In genomic region chr18:63366991-63367240, GRCh38 we compare ENCODE assay signal across 8 cellular contexts. TPM values are rescaled to one million over a fixed set of nuclear protein-coding genes. Genes with fewer than 3 reads are reported as not detected.
DNase-seq lines count a peak whose midpoint lies in the region; ATAC-seq and TF ChIP-seq lines count a peak whose summit lies in the region.

TSS of gene KDSR (minus strand) at chr18:63367206. CDS start at chr18:63367118, 88 bp downstream.

- H3K27me3 ChIP-seq in IMR-90 (ENCODE audit: control insufficient read depth, insufficient read depth, low read length): no peaks in the 10 kb centered on the region
- no peaks in the 10 kb centered on the region for H3K27me3 ChIP-seq in ascending aorta
- no peaks in the 10 kb centered on the region; the same call in 1 of the 2 replicates for H3K27me3 ChIP-seq in iPS-20b (ENCODE audit: insufficient read depth, low read length)

- TF ChIP-seq CTCF in IMR-90 (conservative IDR thresholded peaks at IDR 0.05; ENCODE audit: low read depth, low read length) (no peak), ascending aorta (IDR thresholded peaks at IDR 0.05) (no peak)

- POLR2A ChIA-PET in IMR-90 (lab: Charles Lee; ENCODE audit: unreplicated experiment): interaction anchor here (0.5 kb wide), 1 partner anchor 668 kb away, joined by 5 read pairs; no protein-coding TSS in a partner anchor

- peak within 1 kb of the TSS; percentile 93 to 96 for H3K4me3 Mint-ChIP-seq in stimulated activated naive B cell treated with anti-CD40 and anti-IgM and Interleukin-4, amounts not matched to agents 10 μg/mL and 1 μg/mL and 100 μg/mL, for 72 hours

- H3K27ac ChIP-seq in IMR-90 (ENCODE audit: insufficient read depth, low read length) (peak within 1 kb of the TSS; percentile 94), ascending aorta (peak within 1 kb of the TSS; percentile 98), iPS-20b (ENCODE audit: low read length) (no peak within 1 kb of the TSS)

- peak within 1 kb of the TSS; percentile 83 for H3K56ac ChIP-seq in IMR-90 (ENCODE audit: extremely low read depth, insufficient read depth, low read length)

- H3K4me1 Mint-ChIP-seq in stimulated activated naive B cell treated with anti-CD40 and anti-IgM and Interleukin-4, amounts not matched to agents 10 μg/mL and 1 μg/mL and 100 μg/mL, for 72 hours: peaks cover 10 to 24% of the 10 kb centered on the region in 2 donors

- intact Hi-C loops in IMR-90 (cut with micrococcal nuclease): loop anchor here (1.0 kb wide), 2 partner anchors 31 to 55 kb away; partner anchors contain the start of gene VPS4B
- intact Hi-C loops in ascending aorta (cut with DNase I): loop anchor here (1.0 to 5.0 kb wide), 7 partner anchors 46 to 844 kb away; partner anchors contain the start of genes PHLPP1, SERPINB8, VPS4B and ZCCHC2

- peak within 1 kb of the TSS; percentile 87 for H3K14ac ChIP-seq in IMR-90 (replicated peaks; ENCODE audit: low read depth, low read length)

- CTCF ChIA-PET in IMR-90 (lab: Yijun Ruan, JAX): interaction anchor here (0.5 to 0.9 kb wide), 2 partner anchors 14 to 53 kb away, joined by 3 to 4 read pairs; no protein-coding TSS in a partner anchor

- H3K9ac ChIP-seq in IMR-90 (ENCODE audit: low read depth, low read length) (peak within 1 kb of the TSS; percentile 83), iPS-20b (ENCODE audit: low read depth, low read length) (peak within 1 kb of the TSS; percentile 64)

- in situ Hi-C loops in IMR-90 (cut with MboI; ENCODE audit: low sequenced_read_pairs): no loop called here

- WGBS in IMR-90 (ENCODE audit: extremely low coverage in 2 of 2, insufficient read length in 1 of 2), 2 experiments: 0% methylated on average over 21 of the region's 27 CpGs; no CpG with 5 or more reads in 1 of the 2 experiments

- H4K5ac ChIP-seq in IMR-90 (ENCODE audit: low read depth, low read length): peak within 1 kb of the TSS; percentile 58; the same call in 1 of the 2 replicates

- H3K36me3 ChIP-seq in IMR-90 (ENCODE audit: control insufficient read depth, insufficient read depth, low read length) (peaks cover 4% of the 10 kb centered on the region), ascending aorta (peaks cover 10 to 11% of the 10 kb centered on the region in 2 donors), iPS-20b (ENCODE audit: insufficient read depth, low read depth, low read length) (peaks cover 10% of the 10 kb centered on the region)

- no peak for ATAC-seq in IMR-90 (ENCODE audit: low read depth)
- ATAC-seq in stimulated activated naive B cell treated with anti-CD40 and anti-IgM and Interleukin-4, amounts not matched to agents 10 μg/mL and 1 μg/mL and 100 μg/mL, for 72 hours (replicated peaks): no peak

- H3K4me3 ChIP-seq in IMR-90 (ENCODE audit: insufficient read depth, low read depth, low read length) (peak within 1 kb of the TSS; percentile 88), ascending aorta (peak within 1 kb of the TSS; percentile 87 to 92), iPS-20b (ENCODE audit: low read length) (peak within 1 kb of the TSS; percentile 85)

- no TSS peak for BruUV-seq in IMR-90 (replicated peaks; lab: Mats Ljungman, UMichigan)

- H3K36me3 Mint-ChIP-seq in stimulated activated naive B cell treated with anti-CD40 and anti-IgM and Interleukin-4, amounts not matched to agents 10 μg/mL and 1 μg/mL and 100 μg/mL, for 72 hours: peaks cover 4 to 18% of the 10 kb centered on the region in 2 donors

- peak within 1 kb of the TSS; percentile 90 for H2BK5ac ChIP-seq in IMR-90 (ENCODE audit: low read depth, low read length, poor library complexity, severe bottlenecking)

- peak within 1 kb of the TSS; percentile 40; the same call in 1 of the 2 replicates for H2BK20ac ChIP-seq in IMR-90 (ENCODE audit: low read depth, low read length)

- peaks cover 8 to 35% of the 10 kb centered on the region in 2 experiments for H3K79me1 ChIP-seq in IMR-90 (ENCODE audit: low read depth in 1 of 2, low read length in 2 of 2)

- H3K4ac ChIP-seq in IMR-90 (ENCODE audit: low read depth, low read length): peak within 1 kb of the TSS; percentile 91

- H4K8ac ChIP-seq in IMR-90 (ENCODE audit: low read depth in 2 of 2, low read length in 2 of 2): peak within 1 kb of the TSS; percentile 75 to 91

- H4K91ac ChIP-seq in IMR-90 (ENCODE audit: insufficient read depth, low read depth, low read length): peak within 1 kb of the TSS; percentile 79

- TF ChIP-seq POLR2A in IMR-90 (IDR thresholded peaks at IDR 0.05; ENCODE audit: low read depth, low read length): no peak

- 0 out of 2 replicates have a peak, but pooled peaks cover 3% of the 10 kb centered on the region for H3K4me1 ChIP-seq in IMR-90 (ENCODE audit: control insufficient read depth, insufficient read depth, low read length)
- peaks cover 2 to 19% of the 10 kb centered on the region in 2 donors for H3K4me1 ChIP-seq in ascending aorta
- peaks cover 3% of the 10 kb centered on the region; the same call in 1 of the 2 replicates for H3K4me1 ChIP-seq in iPS-20b (ENCODE audit: insufficient read depth, low read length)

- no peaks in the 10 kb centered on the region for H3K27me3 Mint-ChIP-seq in stimulated activated naive B cell treated with anti-CD40 and anti-IgM and Interleukin-4, amounts not matched to agents 10 μg/mL and 1 μg/mL and 100 μg/mL, for 72 hours

- H3K27ac Mint-ChIP-seq in stimulated activated naive B cell treated with anti-CD40 and anti-IgM and Interleukin-4, amounts not matched to agents 10 μg/mL and 1 μg/mL and 100 μg/mL, for 72 hours: peak within 1 kb of the TSS; percentile 92

- peak within 1 kb of the TSS; percentile 99 for H3K23ac ChIP-seq in IMR-90 (ENCODE audit: low read depth, low read length)

- peaks cover 16% of the 10 kb centered on the region for H4K20me1 ChIP-seq in IMR-90 (ENCODE audit: insufficient read depth, low read length)

- H3K18ac ChIP-seq in IMR-90 (ENCODE audit: low read depth, low read length): peak within 1 kb of the TSS; percentile 45

- dilution Hi-C loops in IMR-90 (cut with HindIII; ENCODE audit: low sequenced_read_pairs, unreplicated experiment): no loop called here

- DNase-seq in IMR-90: no peak
- DNase-seq in ascending aorta (ENCODE audit: low spot score in 2 of 2): no peak
- no peak for DNase-seq in stimulated activated naive B cell treated with anti-CD40 and anti-IgM and Interleukin-4, amounts not matched to agents 10 μg/mL and 1 μg/mL and 100 μg/mL, for 72 hours
- no peak for DNase-seq in cortex of kidney (lab: John Stamatoyannopoulos, UW)
- DNase-seq in NAMALWA (ENCODE audit: low spot score): no peak
- no peak for DNase-seq in Kasumi-1 (lab: John Stamatoyannopoulos, UW)
- no peak for DNase-seq in NK-92 (lab: John Stamatoyannopoulos, UW; ENCODE audit: unreplicated experiment)

- peak within 1 kb of the TSS; percentile 84 for H3K4me2 ChIP-seq in IMR-90 (ENCODE audit: low read depth, low read length)

- peak within 1 kb of the TSS; percentile 87 for H2BK120ac ChIP-seq in IMR-90 (ENCODE audit: low read depth, low read length)

- H3K9me3 Mint-ChIP-seq in stimulated activated naive B cell treated with anti-CD40 and anti-IgM and Interleukin-4, amounts not matched to agents 10 μg/mL and 1 μg/mL and 100 μg/mL, for 72 hours: peaks cover 0 to 8% of the 10 kb centered on the region in 2 donors

- H2AK9ac ChIP-seq in IMR-90 (replicated peaks; ENCODE audit: low read depth, low read length, poor library complexity): peak within 1 kb of the TSS; percentile 96

- peak within 1 kb of the TSS; percentile 96; the same call in 2 of the 3 replicates for H2BK15ac ChIP-seq in IMR-90 (ENCODE audit: low read depth, low read length)

- H2AFZ ChIP-seq in IMR-90 (replicated peaks; ENCODE audit: low read length, poor library complexity): peak within 1 kb of the TSS; percentile 99

- peak within 1 kb of the TSS; percentile 92; the same call in 1 of the 2 replicates for H2AK5ac ChIP-seq in IMR-90 (ENCODE audit: low read depth, low read length)

- H3K9me3 ChIP-seq in IMR-90 (ENCODE audit: control insufficient read depth, insufficient read depth, low read length) (no peaks in the 10 kb centered on the region), ascending aorta (no peaks in the 10 kb centered on the region), iPS-20b (ENCODE audit: insufficient read depth, low read depth, low read length) (peaks cover 12% of the 10 kb centered on the region)

- H3K9me1 ChIP-seq in IMR-90 (ENCODE audit: insufficient read depth, low read length): peaks cover 3% of the 10 kb centered on the region

- no peak for TF ChIP-seq RAD21 in IMR-90 (IDR thresholded peaks at IDR 0.05; ENCODE audit: low read length)

TF ChIP-seq in IMR-90, 13 proteins besides CTCF, POLR2A, EP300 and RAD21:
- no peak for TF ChIP-seq CEBPB (IDR thresholded peaks at IDR 0.05; ENCODE audit: low read depth, low read length)
- TF ChIP-seq MAZ (IDR thresholded peaks at IDR 0.05; ENCODE audit: borderline replicate concordance, low read depth, low read length): no peak
- TF ChIP-seq BHLHE40 (IDR thresholded peaks at IDR 0.05; ENCODE audit: low read depth, low read length): peak; percentile 26; the same call in 1 of the 2 replicates
- TF ChIP-seq MXI1 (IDR thresholded peaks at IDR 0.05; ENCODE audit: borderline replicate concordance, low read depth, low read length): peak; percentile 50; the same call in 1 of the 2 replicates

RNA-seq across cellular contexts. Expression of gene KDSR, which starts in this region (rescaled TPM):
- 21.5 and 23.3 TPM in 2 replicates for total RNA-seq in IMR-90 (2012; rRNA removed)
- 19.3 and 21.9 TPM in 2 replicates for polyA plus RNA-seq in IMR-90 (2012; rRNA removed)
- polyA plus RNA-seq in IMR-90 (2012; cell fraction: cytosol; rRNA removed): 13.9 and 41.4 TPM in 2 replicates
- polyA plus RNA-seq in IMR-90 (2012; cell fraction: nucleus; rRNA removed; ENCODE audit: low replicate concordance): 8.6 and 22.4 TPM in 2 replicates
- total RNA-seq in ascending aorta: 208 TPM
